Comparison of ENCODE assay signal across 10 cellular contexts in the genomic region with DNA sequence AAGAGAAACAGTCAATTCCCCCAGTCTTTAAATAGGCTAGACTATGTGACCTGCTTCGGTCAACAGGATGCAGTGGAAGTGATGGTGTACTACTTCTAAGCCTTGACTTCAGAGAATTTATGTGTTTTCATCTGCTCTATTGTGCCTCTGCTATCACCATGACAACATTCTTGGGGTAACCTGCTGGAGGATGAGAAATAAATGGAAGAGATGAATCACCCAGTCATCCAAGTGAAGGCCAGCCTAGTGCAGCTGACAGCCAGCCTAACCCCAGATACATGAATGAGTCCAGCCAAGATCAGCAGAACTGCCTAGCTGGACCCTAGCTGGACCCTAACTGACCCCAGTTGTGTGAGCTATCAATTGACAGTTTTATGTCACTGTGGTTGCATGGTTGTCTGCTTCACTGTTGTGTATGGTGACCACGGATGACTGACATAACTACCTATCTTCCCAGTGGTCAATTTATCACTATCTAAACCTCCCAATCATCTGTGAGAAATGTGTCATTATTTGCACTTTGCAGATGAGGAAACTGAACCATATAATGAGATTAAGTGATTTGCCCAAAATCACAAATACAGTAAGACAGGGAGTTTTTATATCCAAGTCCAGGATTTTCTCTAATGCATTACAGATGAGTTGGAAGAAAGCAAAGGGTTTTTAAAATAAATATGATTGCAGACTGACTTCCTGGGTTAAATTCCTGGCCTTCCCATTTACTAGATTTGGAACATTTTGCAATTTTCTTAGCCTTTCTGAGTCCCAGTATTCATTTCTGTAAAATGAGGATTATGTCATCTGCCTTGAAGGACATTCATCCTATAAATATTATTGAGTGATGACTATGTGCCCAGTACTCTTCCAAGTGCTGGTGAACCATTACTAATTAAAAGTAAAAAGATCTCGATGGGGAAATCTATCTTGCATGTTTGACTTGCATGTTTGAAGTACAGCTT.
DNase-seq lines count a peak whose midpoint lies in the region; ATAC-seq and TF ChIP-seq lines count a peak whose summit lies in the region.
"Had no signal": no experiment of that assay in that cellular context is flagged by ENCODE, and none has a peak within 500 bp of the region (broad histone marks: within the 10 kb centered on the region; RNA-seq: fewer than 3 reads in every experiment).

No MANE protein-coding gene starts in this region.

- H3K27me3 ChIP-seq in RWPE2 (ENCODE audit: insufficient read depth, poor library complexity, severe bottlenecking): no peaks in the 10 kb centered on the region

- intact Hi-C loops in sciatic nerve (cut with DNase I): no loop called here

- no peaks in the 10 kb centered on the region for H3K4me1 ChIP-seq in RWPE2 (ENCODE audit: insufficient read depth, poor library complexity, severe bottlenecking)

- H3K36me3 ChIP-seq in RWPE2 (ENCODE audit: low read depth): no peaks in the 10 kb centered on the region

- H3K4me3 ChIP-seq in RWPE2 (ENCODE audit: severe bottlenecking) (no peak overlapping the region), fibroblast of mammary gland (ENCODE audit: control insufficient read depth, low read depth, low read length) (no peak overlapping the region)

- H3K27ac ChIP-seq in RWPE2 (ENCODE audit: poor library complexity, severe bottlenecking): peak overlapping the region; percentile 42

- DNase-seq in ELR (ENCODE audit: low read depth): peak; percentile 68
- no peak for DNase-seq in RWPE2 (ENCODE audit: low spot score)
- DNase-seq in fibroblast of mammary gland (ENCODE audit: low read depth): peak; percentile 78
- no peak for DNase-seq in sciatic nerve (ENCODE audit: low spot score)
- DNase-seq in NCI-H1930 (lab: John Stamatoyannopoulos, UW): no peak
- DNase-seq: activated CD4-positive, alpha-beta T cell treated with anti-CD3 and anti-CD28 coated beads, Interleukin-2, amount 10 ng/mL, durations not matched to agents 7 days and 5 days; stimulated activated CD4-positive, alpha-beta T cell treated with anti-CD3 and anti-CD28 coated beads, Interleukin-4, amount 100 ng/mL, for 24 hours had no signal

- no peak for TF ChIP-seq POLR2A in GM18505 (IDR thresholded peaks at IDR 0.05; ENCODE audit: borderline replicate concordance, extremely low read depth, insufficient read depth, insufficient read length)

- ATAC-seq in RWPE2 (ENCODE audit: low read depth): peak; percentile 80; the same call in 2 of the 3 replicates
- ATAC-seq in sciatic nerve: peak; percentile 55
- ATAC-seq in HG02763 (IDR thresholded peaks at IDR 0.05; ENCODE audit: unreplicated experiment): no peak
- no peak for ATAC-seq in GM19463 (IDR thresholded peaks at IDR 0.05; ENCODE audit: unreplicated experiment)
- no peak for ATAC-seq in GM18505 (IDR thresholded peaks at IDR 0.05; ENCODE audit: unreplicated experiment)

- TF ChIP-seq CTCF in RWPE2 (IDR thresholded peaks at IDR 0.05; ENCODE audit: poor library complexity, severe bottlenecking): no peak
- TF ChIP-seq CTCF in fibroblast of mammary gland (conservative IDR thresholded peaks at IDR 0.05; ENCODE audit: control insufficient read depth, insufficient read depth, low read depth, low read length): no peak

- H3K9me3 ChIP-seq in RWPE2 (ENCODE audit: severe bottlenecking): no peaks in the 10 kb centered on the region

Comparison
In these comparisons a context has a peak if more than half of its experiments do, and no peak if none do; other contexts are left out.
1. DNase-seq: peak in ELR (single experiment) and fibroblast of mammary gland (single experiment); none in RWPE2 (single experiment), sciatic nerve (single experiment) and NCI-H1930 (0 of 2).
2. ATAC-seq: peak in RWPE2 (single experiment) and sciatic nerve (single experiment); none in HG02763 (single experiment), GM19463 (single experiment) and GM18505 (single experiment).